ENCODE assay signal across 8 cellular contexts in the genomic region with DNA sequence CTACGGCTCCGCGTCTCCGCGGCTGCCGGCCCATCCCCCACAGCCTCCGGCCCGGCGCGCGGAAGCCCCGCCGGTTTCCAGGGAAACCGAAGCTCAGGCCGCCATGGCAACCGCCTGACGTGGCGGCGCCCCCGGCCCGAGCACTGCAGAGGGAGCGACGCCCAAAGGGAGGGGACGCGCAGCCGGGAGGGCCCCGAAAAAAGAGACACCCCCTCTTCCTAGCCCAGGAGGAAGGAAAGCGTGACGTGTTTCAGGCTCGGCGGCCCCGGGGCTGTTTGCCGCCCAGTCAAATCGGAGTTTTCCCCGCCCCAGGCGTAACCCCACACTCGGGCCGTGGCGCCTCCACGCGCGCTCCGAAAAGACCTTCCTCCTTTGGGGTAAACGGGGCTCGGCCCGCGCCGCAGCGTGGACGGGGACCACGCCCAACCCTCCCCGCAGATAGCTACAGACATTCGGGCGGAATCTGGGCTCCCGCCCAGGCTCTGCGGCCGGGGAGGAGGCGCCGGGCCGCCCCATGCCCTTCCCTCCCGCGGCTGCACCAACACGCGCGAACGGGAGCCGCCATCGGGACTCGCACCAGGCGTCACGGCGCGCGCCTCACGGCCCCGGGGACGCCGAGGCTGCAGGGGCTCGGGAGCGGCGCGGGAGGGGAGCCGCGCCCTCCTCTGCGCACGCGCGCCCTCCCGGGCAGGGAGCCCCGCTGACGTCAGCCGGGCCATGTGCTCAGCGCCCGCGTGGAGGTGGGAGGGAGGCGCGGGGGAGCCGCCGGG.
A peak's percentile ranks its signal among the peaks of the same experiment; 100 is the strongest.
DNase-seq lines count a peak whose midpoint lies in the region; ATAC-seq lines count a peak whose summit lies in the region.

No MANE protein-coding gene starts in this region.

- peaks cover 68 to 79% (median 75%) of the 10 kb centered on the region in 10 experiments for H3K4me1 ChIP-seq in BLaER1 treated with 17β-estradiol and CSF1 and Interleukin-3, amounts not matched to agents 10 nM and 100 nM

- DNase-seq in GM19238 (ENCODE audit: insufficient read length, low spot score), result peak; percentile 97
- peak; percentile 96 for DNase-seq in NCI-H82 (lab: John Stamatoyannopoulos, UW)
- peak; percentile 80 to 87 for DNase-seq in activated CD8-positive, alpha-beta memory T cell treated with anti-CD3 and anti-CD28 coated beads for 1 hour (ENCODE audit: extremely low read depth in 1 of 2, low read depth in 1 of 2)
- peak; percentile 91 for DNase-seq in effector CD4-positive, alpha-beta T cell
- peak; percentile 94 for DNase-seq in medulla oblongata (ENCODE audit: extremely low spot score)
- DNase-seq in stimulated activated CD4-positive, alpha-beta T cell treated with anti-CD3 and anti-CD28 coated beads, TNF-alpha, amount 100 ng/mL, for 4 hours (ENCODE audit: low read depth in 3 of 3), result peak; percentile 85 to 88 (median 86)

- H3K9me3 ChIP-seq in BLaER1 treated with 17β-estradiol and CSF1 and Interleukin-3, amounts not matched to agents 10 nM and 100 nM (replicated peaks in 1 of 11), result no peaks in the 10 kb centered on the region

- peak overlapping the region; percentile 96 to 100 (median 98) for H3K9ac ChIP-seq in BLaER1 treated with 17β-estradiol and CSF1 and Interleukin-3, amounts not matched to agents 10 nM and 100 nM

- peaks cover 0 to 28% (median 13%) of the 10 kb centered on the region in 11 experiments; a peak in 17 of 22 replicates for H3K36me3 ChIP-seq in BLaER1 treated with 17β-estradiol and CSF1 and Interleukin-3, amounts not matched to agents 10 nM and 100 nM

- H4K20me1 ChIP-seq in BLaER1 treated with 17β-estradiol and CSF1 and Interleukin-3, amounts not matched to agents 10 nM and 100 nM, result peaks cover 3 to 49% (median 22%) of the 10 kb centered on the region in 11 experiments; a peak in 14 of 22 replicates

- H3K4me3 ChIP-seq in BLaER1 treated with 17β-estradiol and CSF1 and Interleukin-3, amounts not matched to agents 10 nM and 100 nM, result peak overlapping the region; percentile 60 to 84 (median 70)

- no peaks in the 10 kb centered on the region for H3K27me3 ChIP-seq in BLaER1 treated with 17β-estradiol and CSF1 and Interleukin-3, amounts not matched to agents 10 nM and 100 nM

- ATAC-seq in HG03432 (IDR thresholded peaks at IDR 0.05; ENCODE audit: unreplicated experiment), result peak; percentile 39

- peak overlapping the region; percentile 85 to 100 (median 98) for H3K4me2 ChIP-seq in BLaER1 treated with 17β-estradiol and CSF1 and Interleukin-3, amounts not matched to agents 10 nM and 100 nM

- H3K27ac ChIP-seq in BLaER1 treated with 17β-estradiol and CSF1 and Interleukin-3, amounts not matched to agents 10 nM and 100 nM, result peak overlapping the region; percentile 96 to 100 (median 98)

Comparison
In these comparisons a context has a peak if more than half of its experiments do, and no peak if none do; other contexts are left out.
1. Peak in every context shown above with its lines: DNase-seq, ATAC-seq, H3K4me3 ChIP-seq and H3K27ac ChIP-seq.